Comparison of ENCODE assay signal across 24 cellular contexts in the genomic region with DNA sequence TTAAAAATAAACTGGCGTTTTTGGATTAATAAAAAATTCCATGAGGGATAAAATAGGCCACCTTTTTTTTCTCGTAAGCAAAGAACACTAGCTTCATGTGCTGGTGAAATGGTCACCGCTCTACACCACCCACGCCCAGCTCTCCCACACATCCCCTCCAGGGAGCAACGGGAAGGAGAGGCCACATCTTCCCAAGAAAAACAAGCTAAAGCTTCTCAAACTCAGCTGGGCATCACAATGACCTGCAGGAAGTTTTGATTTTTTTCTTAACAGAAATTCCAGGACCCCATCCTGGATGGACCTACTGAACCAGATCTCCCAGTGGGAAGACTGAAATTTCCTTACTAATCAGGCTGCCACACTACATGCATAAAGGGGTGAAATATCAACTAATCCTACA. TPM values are rescaled to one million over a fixed set of nuclear protein-coding genes. Genes with fewer than 3 reads are reported as not detected.
DNase-seq lines count a peak whose midpoint lies in the region; ATAC-seq and TF ChIP-seq lines count a peak whose summit lies in the region.
"Had no signal": no experiment of that assay in that cellular context is flagged by ENCODE, and none has a peak within 500 bp of the region (broad histone marks: within the 10 kb centered on the region; RNA-seq: fewer than 3 reads in every experiment).

No MANE protein-coding gene starts in this region.

- CTCF ChIA-PET in CD4-positive, alpha-beta T cell (lab: Charles Lee) = no interaction called here

- H3K27ac ChIP-seq in ascending aorta (peak overlapping the region; percentile 38 to 51), WERI-Rb-1 (no peak overlapping the region), adrenal gland (no peak overlapping the region)
- H3K27ac ChIP-seq in CD4-positive, alpha-beta T cell (ENCODE audit: low read depth, low read length) = no peak overlapping the region
- H3K27ac ChIP-seq: thyroid gland had no signal

- DNase-seq in Daoy (ENCODE audit: low read depth) (peak; percentile 36), ascending aorta (ENCODE audit: low spot score in 2 of 2) (no peak), fibroblast of villous mesenchyme (ENCODE audit: low read depth) (peak; percentile 42), posterior cingulate gyrus (peak in 6 of 10 donors; percentile 46 to 93 (median 72)), superior temporal gyrus (ENCODE audit: extremely low spot score) (no peak), WERI-Rb-1 (no peak), adrenal gland (no peak)
- DNase-seq in CD4-positive, alpha-beta T cell = no peak
- DNase-seq: activated CD4-positive, alpha-beta T cell treated with anti-CD3 and anti-CD28 coated beads for 48 hours; activated naive CD4-positive, alpha-beta T cell treated with anti-CD3 and anti-CD28 coated beads for 36 hours; activated T-cell treated with anti-CD3 and anti-CD28 coated beads, Interleukin-2, amount 50 U/mL, for 72 hours; amygdala; C1 segment of cervical spinal cord; effector CD8-positive, alpha-beta T cell; mesendoderm; naive B cell; NCI-H2171 treated with DMSO at 0.1 percent for 48 hours; NCI-H524 treated with DMSO at 0.1 percent for 48 hours; stimulated activated CD4-positive, alpha-beta T cell treated with anti-CD3 and anti-CD28 coated beads, Interleukin-1b, Interleukin-23, amount 100 ng/mL, for 48 hours; thyroid gland had no signal

- H3K27me3 ChIP-seq in ascending aorta (no peaks in the 10 kb centered on the region), WERI-Rb-1 (ENCODE audit: insufficient read depth, low read depth, severe bottlenecking) (no peaks in the 10 kb centered on the region), adrenal gland (no peaks in the 10 kb centered on the region)
- H3K27me3 ChIP-seq in CD4-positive, alpha-beta T cell (ENCODE audit: control insufficient read depth, insufficient read depth, low read length) = no peaks in the 10 kb centered on the region
- H3K27me3 ChIP-seq: thyroid gland had no signal

- no peaks in the 10 kb centered on the region for H3K27me3 Mint-ChIP-seq in CD4-positive, alpha-beta T cell

- no peaks in the 10 kb centered on the region for H3K36me3 ChIP-seq in ascending aorta
- H3K36me3 ChIP-seq in WERI-Rb-1 = no peaks in the 10 kb centered on the region
- H3K36me3 ChIP-seq in adrenal gland (replicated peaks in 1 of 2) = no peaks in the 10 kb centered on the region
- H3K36me3 ChIP-seq: thyroid gland had no signal

- H3K4me1 ChIP-seq in ascending aorta (peaks cover 0 to 5% of the 10 kb centered on the region in 2 donors), adrenal gland (replicated peaks in 1 of 2) (no peaks in the 10 kb centered on the region)

- no peak overlapping the region for H3K27ac Mint-ChIP-seq in CD4-positive, alpha-beta T cell
- H3K27ac Mint-ChIP-seq: activated naive CD4-positive, alpha-beta T cell treated with anti-CD3 and anti-CD28 coated beads for 36 hours; activated T-cell treated with anti-CD3 and anti-CD28 coated beads, Interleukin-2, amount 50 U/mL, for 72 hours; GM23338; stimulated activated effector memory CD8-positive, alpha-beta T cell treated with anti-CD3 and anti-CD28 coated beads, Interleukin-12 subunit alpha, Interleukin-12 subunit beta, amount 100 ng/mL, for 72 hours; T-helper 1 cell treated with Interleukin-12 subunit alpha and Interleukin-12 subunit beta and Interleukin-4 antibody, amounts not matched to agents 30 μg/mL and 1 μg/mL, for 36 hours had no signal

- H3K4me3 ChIP-seq in ascending aorta (peak overlapping the region in 1 of 2 donors; percentile 24), fibroblast of villous mesenchyme (ENCODE audit: low read depth, low read length) (no peak overlapping the region), WERI-Rb-1 (ENCODE audit: low read depth, low read length) (no peak overlapping the region), adrenal gland (no peak overlapping the region)
- H3K4me3 ChIP-seq: GM23338, thyroid gland had no signal

- no peaks in the 10 kb centered on the region for H3K36me3 Mint-ChIP-seq in CD4-positive, alpha-beta T cell (ENCODE audit: low read depth)
- H3K36me3 Mint-ChIP-seq: stimulated activated effector memory CD8-positive, alpha-beta T cell treated with anti-CD3 and anti-CD28 coated beads, Interleukin-12 subunit alpha, Interleukin-12 subunit beta, amount 100 ng/mL, for 72 hours had no signal

- no peak for ATAC-seq in CD4-positive, alpha-beta T cell (ENCODE audit: poor library complexity)
- ATAC-seq: activated T-cell treated with anti-CD3 and anti-CD28 coated beads, Interleukin-2, amount 50 U/mL, for 72 hours; esophagus mucosa; GM23338; stimulated activated effector memory CD8-positive, alpha-beta T cell treated with anti-CD3 and anti-CD28 coated beads, Interleukin-12 subunit alpha, Interleukin-12 subunit beta, amount 100 ng/mL, for 72 hours had no signal

- no peaks in the 10 kb centered on the region for H3K9me3 ChIP-seq in ascending aorta
- no peaks in the 10 kb centered on the region for H3K9me3 ChIP-seq in CD4-positive, alpha-beta T cell (ENCODE audit: control insufficient read depth, low read length)
- H3K9me3 ChIP-seq in WERI-Rb-1 (ENCODE audit: severe bottlenecking) = peaks cover 3% of the 10 kb centered on the region
- H3K9me3 ChIP-seq in adrenal gland (replicated peaks in 1 of 3) = no peaks in the 10 kb centered on the region
- H3K9me3 ChIP-seq: thyroid gland had no signal

- H3K4me1 Mint-ChIP-seq in CD4-positive, alpha-beta T cell (ENCODE audit: low read depth) = peaks cover 56% of the 10 kb centered on the region

- intact Hi-C loops in ascending aorta (cut with DNase I) (no loop called here), posterior cingulate gyrus (cut with DNase I) (no loop called here), adrenal gland (cut with DNase I) (no loop called here)
- intact Hi-C loops in CD4-positive, alpha-beta T cell (cut with DNase I, micrococcal nuclease) = no loop called here

- H3K9me3 Mint-ChIP-seq in CD4-positive, alpha-beta T cell = no peaks in the 10 kb centered on the region
- H3K9me3 Mint-ChIP-seq: activated naive CD4-positive, alpha-beta T cell treated with anti-CD3 and anti-CD28 coated beads for 36 hours; naive B cell; stimulated activated effector memory CD8-positive, alpha-beta T cell treated with anti-CD3 and anti-CD28 coated beads, Interleukin-12 subunit alpha, Interleukin-12 subunit beta, amount 100 ng/mL, for 72 hours had no signal

- no peak for TF ChIP-seq POLR2A in adrenal gland (IDR thresholded peaks at IDR 0.05)

- 79 to 83% (median 81%) methylated on average over 5 of the region's 5 CpGs for WGBS in adrenal gland, 4 donors

- TF ChIP-seq CTCF in ascending aorta (IDR thresholded peaks at IDR 0.05) (no peak), fibroblast of villous mesenchyme (IDR thresholded peaks at IDR 0.05; ENCODE audit: insufficient read depth, low read depth, low read length) (no peak), WERI-Rb-1 (IDR thresholded peaks at IDR 0.05; ENCODE audit: low read depth, low read length) (no peak), adrenal gland (IDR thresholded peaks at IDR 0.05) (no peak)
- TF ChIP-seq CTCF in CD4-positive, alpha-beta T cell (IDR thresholded peaks at IDR 0.05) = no peak

- POLR2A ChIA-PET in CD4-positive, alpha-beta T cell (lab: Charles Lee) = interaction anchor here (0.7 to 2.4 kb wide), 3 partner anchors 9 to 109 kb away, joined by 3 to 9 read pairs (median 3); a partner anchor contains a TSS

- H3K4me3 Mint-ChIP-seq in CD4-positive, alpha-beta T cell = no peak overlapping the region
- H3K4me3 Mint-ChIP-seq: activated naive CD4-positive, alpha-beta T cell treated with anti-CD3 and anti-CD28 coated beads for 36 hours; activated T-cell treated with anti-CD3 and anti-CD28 coated beads, Interleukin-2, amount 50 U/mL, for 72 hours; GM23338; naive B cell; stimulated activated effector memory CD8-positive, alpha-beta T cell treated with anti-CD3 and anti-CD28 coated beads, Interleukin-12 subunit alpha, Interleukin-12 subunit beta, amount 100 ng/mL, for 72 hours; T-helper 1 cell treated with Interleukin-12 subunit alpha and Interleukin-12 subunit beta and Interleukin-4 antibody, amounts not matched to agents 30 μg/mL and 1 μg/mL, for 36 hours had no signal

RNA-seq across cellular contexts. Expression of a gene that starts 9.8 kb away (rescaled TPM):
- total RNA-seq in Daoy (2014; rRNA removed; shearing (Covaris generic)) = 13.4 and 13.6 TPM in 2 replicates
- total RNA-seq in ascending aorta (5.2 TPM), fibroblast of villous mesenchyme (46.1 and 50.5 TPM in 2 replicates), adrenal gland (1 to 10 TPM; 1.9 to 3.9 (median 2.7) TPM)
- 1 to 10 TPM; 1.8 to 2.8 TPM for total RNA-seq in CD4-positive, alpha-beta T cell
- 1 to 10 TPM; 1.4 to 1.8 (median 1.5) TPM for polyA plus RNA-seq in adrenal gland

Comparison
In these comparisons a context has a peak if more than half of its experiments do, and no peak if none do; other contexts are left out.
1. DNase-seq: peak in Daoy (single experiment), fibroblast of villous mesenchyme (single experiment) and posterior cingulate gyrus (6 of 10); none in ascending aorta (0 of 2), CD4-positive, alpha-beta T cell (0 of 10), superior temporal gyrus (single experiment), WERI-Rb-1 (single experiment) and adrenal gland (0 of 7).
2. H3K27ac ChIP-seq: peak in ascending aorta (2 of 2); none in CD4-positive, alpha-beta T cell (single experiment), WERI-Rb-1 (single experiment) and adrenal gland (0 of 5).